In the genomic region with DNA sequence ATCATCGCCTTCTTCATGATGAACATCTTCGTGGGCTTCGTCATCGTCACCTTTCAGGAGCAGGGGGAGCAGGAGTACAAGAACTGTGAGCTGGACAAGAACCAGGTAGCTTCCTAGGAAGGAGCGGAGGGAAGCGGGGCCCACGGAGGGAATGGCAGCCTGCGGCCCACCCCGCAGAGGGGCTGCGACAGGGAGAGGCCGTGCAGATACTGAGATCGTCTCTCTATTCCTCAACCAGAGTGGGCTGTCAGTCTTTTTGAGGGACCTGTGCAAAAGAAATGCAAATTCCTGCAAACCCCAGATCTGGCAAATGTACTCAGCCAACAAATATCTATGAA, we compare ENCODE assay signal across 20 cellular contexts.
"Had no signal": no experiment of that assay in that cellular context is flagged by ENCODE, and none has a peak within 500 bp of the region (broad histone marks: within the 10 kb centered on the region; RNA-seq: fewer than 3 reads in every experiment).

No MANE protein-coding gene starts in this region.

- H3K36me3 ChIP-seq: uterus had no signal

- H3K9ac ChIP-seq: parathyroid adenoma had no signal

- H3K9me3 ChIP-seq: left ventricle myocardium inferior, mucosa of descending colon, right atrium auricular region, suprapubic skin, tibial nerve, uterus had no signal

- ATAC-seq: mucosa of descending colon; naive thymus-derived CD4-positive, alpha-beta T cell; natural killer cell treated with Interleukin-12 subunit alpha and Interleukin-12 subunit beta and Interleukin-15 and Interleukin-18, amount 100 ng/mL, for 72 hours; sciatic nerve; stimulated activated naive B cell treated with anti-CD40 and anti-IgM and Interleukin-4, amounts not matched to agents 10 μg/mL and 1 μg/mL and 100 μg/mL, for 72 hours; stimulated activated naive CD8-positive, alpha-beta T cell treated with anti-CD3 and anti-CD28 coated beads, Interleukin-15, Interleukin-2, amounts not matched to agents 100 U/mL and 50 U/mL, for 24 hours had no signal

- H3K79me2 ChIP-seq: hepatocyte, parathyroid adenoma had no signal

- DNase-seq: islet precursor cell; left ventricle myocardium inferior; midbrain; mucosa of descending colon; naive thymus-derived CD4-positive, alpha-beta T cell; stimulated activated CD4-positive, alpha-beta T cell treated with anti-CD3 and anti-CD28 coated beads, Interleukin-12 subunit alpha, Interleukin-12 subunit beta, amount 100 ng/mL, for 4 hours; stimulated activated CD4-positive, alpha-beta T cell treated with anti-CD3 and anti-CD28 coated beads, Interleukin-15, amount 100 ng/mL, for 24 hours; stimulated activated CD4-positive, alpha-beta T cell treated with anti-CD3 and anti-CD28 coated beads, Interleukin-2, amount 100 ng/mL, for 24 hours; stimulated activated CD4-positive, alpha-beta T cell treated with anti-CD3 and anti-CD28 coated beads, Interleukin-4, amount 100 ng/mL, for 1 hour; stimulated activated naive B cell treated with anti-CD40 and anti-IgM and Interleukin-4, amounts not matched to agents 10 μg/mL and 1 μg/mL and 100 μg/mL, for 72 hours; stimulated activated naive CD8-positive, alpha-beta T cell treated with anti-CD3 and anti-CD28 coated beads, Interleukin-15, Interleukin-2, amounts not matched to agents 100 U/mL and 50 U/mL, for 24 hours; uterus had no signal

- H3K4me1 ChIP-seq: parathyroid adenoma, right atrium auricular region, tibial nerve, uterus had no signal

- H3K27ac ChIP-seq: hepatocyte, left ventricle myocardium inferior, parathyroid adenoma, right atrium auricular region, skin epidermis, suprapubic skin, tibial nerve had no signal

- H3K27me3 ChIP-seq: hepatocyte, right atrium auricular region, suprapubic skin, tibial nerve, uterus had no signal

- H3K4me2 ChIP-seq: hepatocyte had no signal

- H3K4me3 ChIP-seq: hepatocyte, left ventricle myocardium inferior, mucosa of descending colon, right atrium auricular region, skin epidermis, suprapubic skin, tibial nerve, uterus had no signal

- H2AFZ ChIP-seq: hepatocyte, parathyroid adenoma had no signal
